Comparison of ENCODE assay signal across 1 cellular context in the genomic region with DNA sequence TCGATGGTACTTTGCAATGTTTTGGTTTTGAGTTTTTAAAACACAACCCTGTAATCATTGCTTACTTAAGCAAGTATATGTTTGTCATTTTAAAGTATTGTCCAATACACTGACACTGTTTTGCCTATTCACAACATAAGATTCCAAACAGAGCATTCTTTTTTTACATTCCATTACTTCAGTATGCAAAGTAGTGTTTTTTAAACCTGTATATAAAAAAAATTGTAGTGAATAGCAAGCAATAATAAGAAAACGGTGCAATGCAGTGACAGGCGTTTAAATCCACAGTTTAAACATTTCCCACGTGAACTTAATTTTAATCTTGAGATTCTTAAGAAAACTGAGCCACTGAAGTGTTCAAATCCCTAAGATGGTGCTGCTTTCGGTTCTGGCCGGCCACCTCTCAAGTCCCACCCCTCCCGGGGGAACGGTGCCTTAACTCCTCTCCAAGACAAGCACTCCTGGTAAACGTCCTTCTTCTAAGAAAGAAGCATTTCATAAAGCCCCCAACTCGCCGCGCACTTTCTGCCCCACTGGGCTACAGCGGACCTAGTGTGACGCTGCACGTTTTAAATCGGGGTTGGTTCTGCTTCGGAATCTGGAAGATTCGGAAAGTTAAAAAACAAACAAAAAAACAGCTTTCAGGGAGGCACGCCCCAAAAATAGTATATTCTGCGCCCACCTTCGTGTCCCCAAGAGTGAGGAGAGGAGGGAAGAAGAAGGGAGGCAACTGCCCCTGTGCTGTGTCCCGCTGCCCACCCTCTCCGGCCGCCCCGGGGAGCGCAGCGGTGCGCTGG.
TF ChIP-seq lines count a peak whose summit lies in the region.

No MANE protein-coding gene starts in this region.

TF ChIP-seq in H1, 55 proteins besides CTCF, POLR2A, EP300 and RAD21:
- TF ChIP-seq SAP30 (IDR thresholded peaks at IDR 0.05; ENCODE audit: insufficient read depth, insufficient replicate concordance, low read length) (no peak), SIN3A (conservative IDR thresholded peaks at IDR 0.05 in 1 of 2, IDR thresholded peaks at IDR 0.05 in 1 of 2; ENCODE audit: low read depth in 1 of 2, low read length in 2 of 2) (no peak), PHF8 (conservative IDR thresholded peaks at IDR 0.05; ENCODE audit: low read depth, low read length) (no peak), EZH2 (IDR thresholded peaks at IDR 0.05; ENCODE audit: low read depth, low read length, severe bottlenecking) (peak; percentile 73), KDM1A (IDR thresholded peaks at IDR 0.05; ENCODE audit: borderline replicate concordance, low read length) (no peak), SP1 (IDR thresholded peaks at IDR 0.05; ENCODE audit: low read depth, low read length) (no peak), RNF2 (IDR thresholded peaks at IDR 0.05; ENCODE audit: borderline replicate concordance, low read depth, low read length, missing control alignments, poor library complexity, severe bottlenecking) (peak; percentile 74), TBP (IDR thresholded peaks at IDR 0.05; ENCODE audit: low read depth, low read length) (0 out of 2 replicates have a peak, but pooled peaks have one; percentile 24), NANOG (IDR thresholded peaks at IDR 0.05; ENCODE audit: insufficient read depth, low read depth, low read length, poor library complexity, severe bottlenecking) (no peak), KDM4A (IDR thresholded peaks at IDR 0.05; ENCODE audit: low read depth, low read length, severe bottlenecking) (no peak), SUZ12 (IDR thresholded peaks at IDR 0.05; ENCODE audit: low read length) (no peak; the same call in 1 of the 2 replicates), MAFK (IDR thresholded peaks at IDR 0.05; ENCODE audit: low read depth, low read length) (no peak)
- TF ChIP-seq, protein P1, sequence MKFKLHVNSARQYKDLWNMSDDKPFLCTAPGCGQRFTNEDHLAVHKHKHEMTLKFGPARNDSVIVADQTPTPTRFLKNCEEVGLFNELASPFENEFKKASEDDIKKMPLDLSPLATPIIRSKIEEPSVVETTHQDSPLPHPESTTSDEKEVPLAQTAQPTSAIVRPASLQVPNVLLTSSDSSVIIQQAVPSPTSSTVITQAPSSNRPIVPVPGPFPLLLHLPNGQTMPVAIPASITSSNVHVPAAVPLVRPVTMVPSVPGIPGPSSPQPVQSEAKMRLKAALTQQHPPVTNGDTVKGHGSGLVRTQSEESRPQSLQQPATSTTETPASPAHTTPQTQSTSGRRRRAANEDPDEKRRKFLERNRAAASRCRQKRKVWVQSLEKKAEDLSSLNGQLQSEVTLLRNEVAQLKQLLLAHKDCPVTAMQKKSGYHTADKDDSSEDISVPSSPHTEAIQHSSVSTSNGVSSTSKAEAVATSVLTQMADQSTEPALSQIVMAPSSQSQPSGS (IDR thresholded peaks at IDR 0.05; ENCODE audit: low read length) = no peak
- TF ChIP-seq, protein P2, sequence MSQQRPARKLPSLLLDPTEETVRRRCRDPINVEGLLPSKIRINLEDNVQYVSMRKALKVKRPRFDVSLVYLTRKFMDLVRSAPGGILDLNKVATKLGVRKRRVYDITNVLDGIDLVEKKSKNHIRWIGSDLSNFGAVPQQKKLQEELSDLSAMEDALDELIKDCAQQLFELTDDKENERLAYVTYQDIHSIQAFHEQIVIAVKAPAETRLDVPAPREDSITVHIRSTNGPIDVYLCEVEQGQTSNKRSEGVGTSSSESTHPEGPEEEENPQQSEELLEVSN (IDR thresholded peaks at IDR 0.05) = 0 out of 2 replicates have a peak, but pooled peaks have one; percentile 22
